Comparison of ENCODE assay signal across 1 cellular context in the genomic region with DNA sequence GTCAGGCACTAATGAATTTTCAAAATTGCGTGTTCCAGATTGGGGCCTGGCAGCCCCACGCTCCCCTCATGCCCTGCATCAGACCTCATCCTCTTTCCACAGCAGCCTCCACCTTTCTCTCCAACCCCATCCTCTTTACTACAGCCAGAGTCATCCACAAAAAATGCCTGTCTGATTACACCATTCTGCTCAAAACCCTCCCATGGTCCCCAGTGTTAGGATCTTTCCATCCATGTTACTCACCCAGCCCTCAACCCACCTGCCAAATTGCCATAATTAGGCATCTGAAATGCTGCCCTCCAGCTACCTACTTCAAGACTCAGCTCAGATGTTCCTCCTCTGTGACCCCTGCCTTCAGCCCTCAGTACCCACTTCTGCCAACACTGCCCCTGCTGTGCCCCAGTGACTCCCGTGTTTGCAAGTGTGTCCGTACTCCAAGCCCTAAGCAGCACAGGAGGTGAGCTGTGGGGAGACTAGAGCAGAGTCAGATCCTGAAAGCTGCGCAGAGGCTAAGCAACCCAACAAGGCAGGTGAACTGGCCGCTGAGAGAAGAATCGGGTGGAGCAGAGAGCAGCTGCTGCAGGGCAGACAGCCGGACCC.
TF ChIP-seq lines count a peak whose summit lies in the region.

No MANE protein-coding gene starts in this region.

TF ChIP-seq in K562, 482 proteins besides CTCF, POLR2A, EP300 and RAD21:
- TF ChIP-seq, protein P1, sequence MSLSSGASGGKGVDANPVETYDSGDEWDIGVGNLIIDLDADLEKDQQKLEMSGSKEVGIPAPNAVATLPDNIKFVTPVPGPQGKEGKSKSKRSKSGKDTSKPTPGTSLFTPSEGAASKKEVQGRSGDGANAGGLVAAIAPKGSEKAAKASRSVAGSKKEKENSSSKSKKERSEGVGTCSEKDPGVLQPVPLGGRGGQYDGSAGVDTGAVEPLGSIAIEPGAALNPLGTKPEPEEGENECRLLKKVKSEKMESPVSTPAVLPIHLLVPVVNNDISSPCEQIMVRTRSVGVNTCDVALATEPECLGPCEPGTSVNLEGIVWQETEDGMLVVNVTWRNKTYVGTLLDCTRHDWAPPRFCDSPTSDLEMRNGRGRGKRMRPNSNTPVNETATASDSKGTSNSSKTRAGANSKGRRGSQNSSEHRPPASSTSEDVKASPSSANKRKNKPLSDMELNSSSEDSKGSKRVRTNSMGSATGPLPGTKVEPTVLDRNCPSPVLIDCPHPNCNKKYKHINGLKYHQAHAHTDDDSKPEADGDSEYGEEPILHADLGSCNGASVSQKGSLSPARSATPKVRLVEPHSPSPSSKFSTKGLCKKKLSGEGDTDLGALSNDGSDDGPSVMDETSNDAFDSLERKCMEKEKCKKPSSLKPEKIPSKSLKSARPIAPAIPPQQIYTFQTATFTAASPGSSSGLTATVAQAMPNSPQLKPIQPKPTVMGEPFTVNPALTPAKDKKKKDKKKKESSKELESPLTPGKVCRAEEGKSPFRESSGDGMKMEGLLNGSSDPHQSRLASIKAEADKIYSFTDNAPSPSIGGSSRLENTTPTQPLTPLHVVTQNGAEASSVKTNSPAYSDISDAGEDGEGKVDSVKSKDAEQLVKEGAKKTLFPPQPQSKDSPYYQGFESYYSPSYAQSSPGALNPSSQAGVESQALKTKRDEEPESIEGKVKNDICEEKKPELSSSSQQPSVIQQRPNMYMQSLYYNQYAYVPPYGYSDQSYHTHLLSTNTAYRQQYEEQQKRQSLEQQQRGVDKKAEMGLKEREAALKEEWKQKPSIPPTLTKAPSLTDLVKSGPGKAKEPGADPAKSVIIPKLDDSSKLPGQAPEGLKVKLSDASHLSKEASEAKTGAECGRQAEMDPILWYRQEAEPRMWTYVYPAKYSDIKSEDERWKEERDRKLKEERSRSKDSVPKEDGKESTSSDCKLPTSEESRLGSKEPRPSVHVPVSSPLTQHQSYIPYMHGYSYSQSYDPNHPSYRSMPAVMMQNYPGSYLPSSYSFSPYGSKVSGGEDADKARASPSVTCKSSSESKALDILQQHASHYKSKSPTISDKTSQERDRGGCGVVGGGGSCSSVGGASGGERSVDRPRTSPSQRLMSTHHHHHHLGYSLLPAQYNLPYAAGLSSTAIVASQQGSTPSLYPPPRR (CRISPR knock-in tag; IDR thresholded peaks at IDR 0.05; ENCODE audit: borderline replicate concordance), result no peak
- TF ChIP-seq, protein P2, sequence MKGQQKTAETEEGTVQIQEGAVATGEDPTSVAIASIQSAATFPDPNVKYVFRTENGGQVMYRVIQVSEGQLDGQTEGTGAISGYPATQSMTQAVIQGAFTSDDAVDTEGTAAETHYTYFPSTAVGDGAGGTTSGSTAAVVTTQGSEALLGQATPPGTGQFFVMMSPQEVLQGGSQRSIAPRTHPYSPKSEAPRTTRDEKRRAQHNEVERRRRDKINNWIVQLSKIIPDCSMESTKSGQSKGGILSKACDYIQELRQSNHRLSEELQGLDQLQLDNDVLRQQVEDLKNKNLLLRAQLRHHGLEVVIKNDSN (CRISPR knock-in tag; IDR thresholded peaks at IDR 0.05), result 0 out of 2 replicates have a peak, but pooled peaks have one; percentile 18
